Comparison of ENCODE assay signal across 1 cellular context in the genomic region with DNA sequence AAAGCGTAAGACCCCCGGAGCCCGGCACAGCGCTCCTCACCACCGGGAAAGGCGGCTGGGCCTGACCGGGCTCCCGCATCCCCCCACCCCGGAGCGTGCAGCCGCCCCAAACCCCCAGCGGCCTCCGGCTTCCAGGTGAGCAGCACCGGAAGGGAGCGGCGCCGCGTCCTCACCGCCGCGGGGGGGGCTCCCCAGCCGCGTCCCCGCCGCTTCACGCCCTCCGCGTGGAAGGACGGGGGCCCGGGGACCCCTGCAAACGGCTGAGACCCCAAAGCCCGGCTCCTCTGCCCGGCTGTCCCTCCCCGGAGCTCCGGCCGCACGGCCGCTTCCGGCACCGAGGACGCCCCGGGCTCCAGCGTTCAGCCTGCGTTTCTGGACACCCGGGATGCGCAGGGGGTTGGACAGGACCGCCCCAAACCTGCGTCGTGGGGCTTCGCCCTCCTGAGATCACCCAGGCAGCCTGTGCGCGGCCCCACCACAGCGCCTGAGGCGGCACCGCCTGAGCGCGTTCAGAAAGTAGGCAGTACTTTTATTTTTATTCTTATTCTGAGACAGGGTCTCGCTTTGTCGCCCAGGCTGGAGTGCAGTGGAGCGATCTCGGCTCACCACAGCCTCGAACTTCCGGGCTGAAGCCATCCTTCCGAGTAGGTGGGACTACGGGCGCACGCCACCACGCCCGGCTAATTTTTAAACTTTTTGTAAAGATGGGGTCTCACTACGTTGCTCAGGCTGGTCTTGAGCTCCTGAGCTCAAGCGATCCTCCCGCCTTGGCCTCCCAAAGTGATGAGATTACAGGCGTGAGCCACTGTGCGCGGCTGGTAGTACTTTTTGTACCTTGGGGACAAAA.
TF ChIP-seq lines count a peak whose summit lies in the region.

No MANE protein-coding gene starts in this region.

TF ChIP-seq in HepG2, 621 proteins besides CTCF, POLR2A, EP300 and RAD21 (continued from another document):
- TF ChIP-seq, protein P1, sequence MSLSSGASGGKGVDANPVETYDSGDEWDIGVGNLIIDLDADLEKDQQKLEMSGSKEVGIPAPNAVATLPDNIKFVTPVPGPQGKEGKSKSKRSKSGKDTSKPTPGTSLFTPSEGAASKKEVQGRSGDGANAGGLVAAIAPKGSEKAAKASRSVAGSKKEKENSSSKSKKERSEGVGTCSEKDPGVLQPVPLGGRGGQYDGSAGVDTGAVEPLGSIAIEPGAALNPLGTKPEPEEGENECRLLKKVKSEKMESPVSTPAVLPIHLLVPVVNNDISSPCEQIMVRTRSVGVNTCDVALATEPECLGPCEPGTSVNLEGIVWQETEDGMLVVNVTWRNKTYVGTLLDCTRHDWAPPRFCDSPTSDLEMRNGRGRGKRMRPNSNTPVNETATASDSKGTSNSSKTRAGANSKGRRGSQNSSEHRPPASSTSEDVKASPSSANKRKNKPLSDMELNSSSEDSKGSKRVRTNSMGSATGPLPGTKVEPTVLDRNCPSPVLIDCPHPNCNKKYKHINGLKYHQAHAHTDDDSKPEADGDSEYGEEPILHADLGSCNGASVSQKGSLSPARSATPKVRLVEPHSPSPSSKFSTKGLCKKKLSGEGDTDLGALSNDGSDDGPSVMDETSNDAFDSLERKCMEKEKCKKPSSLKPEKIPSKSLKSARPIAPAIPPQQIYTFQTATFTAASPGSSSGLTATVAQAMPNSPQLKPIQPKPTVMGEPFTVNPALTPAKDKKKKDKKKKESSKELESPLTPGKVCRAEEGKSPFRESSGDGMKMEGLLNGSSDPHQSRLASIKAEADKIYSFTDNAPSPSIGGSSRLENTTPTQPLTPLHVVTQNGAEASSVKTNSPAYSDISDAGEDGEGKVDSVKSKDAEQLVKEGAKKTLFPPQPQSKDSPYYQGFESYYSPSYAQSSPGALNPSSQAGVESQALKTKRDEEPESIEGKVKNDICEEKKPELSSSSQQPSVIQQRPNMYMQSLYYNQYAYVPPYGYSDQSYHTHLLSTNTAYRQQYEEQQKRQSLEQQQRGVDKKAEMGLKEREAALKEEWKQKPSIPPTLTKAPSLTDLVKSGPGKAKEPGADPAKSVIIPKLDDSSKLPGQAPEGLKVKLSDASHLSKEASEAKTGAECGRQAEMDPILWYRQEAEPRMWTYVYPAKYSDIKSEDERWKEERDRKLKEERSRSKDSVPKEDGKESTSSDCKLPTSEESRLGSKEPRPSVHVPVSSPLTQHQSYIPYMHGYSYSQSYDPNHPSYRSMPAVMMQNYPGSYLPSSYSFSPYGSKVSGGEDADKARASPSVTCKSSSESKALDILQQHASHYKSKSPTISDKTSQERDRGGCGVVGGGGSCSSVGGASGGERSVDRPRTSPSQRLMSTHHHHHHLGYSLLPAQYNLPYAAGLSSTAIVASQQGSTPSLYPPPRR (CRISPR knock-in tag; IDR thresholded peaks at IDR 0.05; ENCODE audit: borderline replicate concordance), result no peak
- no peak for TF ChIP-seq RFX1 (IDR thresholded peaks at IDR 0.05)
- no peak for TF ChIP-seq PHF5A (CRISPR knock-in tag; IDR thresholded peaks at IDR 0.05; ENCODE audit: low read depth, unreplicated experiment)
- no peak for TF ChIP-seq FOXM1 (CRISPR knock-in tag; IDR thresholded peaks at IDR 0.05)
- no peak for TF ChIP-seq ZNF660 (CRISPR knock-in tag; IDR thresholded peaks at IDR 0.05; ENCODE audit: borderline replicate concordance, low read depth)
- TF ChIP-seq SMARCC2 (IDR thresholded peaks at IDR 0.05), result no peak
- no peak for TF ChIP-seq ZEB1 (IDR thresholded peaks at IDR 0.05; ENCODE audit: insufficient replicate concordance, low read depth)
- no peak for TF ChIP-seq ZSCAN22 (CRISPR knock-in tag; IDR thresholded peaks at IDR 0.05)
- TF ChIP-seq GABPA (IDR thresholded peaks at IDR 0.05; ENCODE audit: low read depth, low read length), result peak; percentile 20; the same call in 1 of the 2 replicates
- TF ChIP-seq GABPA (CRISPR knock-in tag; IDR thresholded peaks at IDR 0.05; ENCODE audit: low read depth), result peak; percentile 62
- TF ChIP-seq STAT5B (CRISPR knock-in tag; IDR thresholded peaks at IDR 0.05), result no peak
- no peak for TF ChIP-seq ZSCAN21 (CRISPR knock-in tag; IDR thresholded peaks at IDR 0.05; ENCODE audit: borderline replicate concordance)
- TF ChIP-seq ZNF296 (CRISPR knock-in tag; conservative IDR thresholded peaks at IDR 0.05), result no peak
- TF ChIP-seq ZNF484 (CRISPR knock-in tag; IDR thresholded peaks at IDR 0.05; ENCODE audit: borderline replicate concordance, low read depth), result no peak
- TF ChIP-seq TBP (CRISPR knock-in tag; IDR thresholded peaks at IDR 0.05), result no peak
- no peak for TF ChIP-seq ZNF496 (CRISPR knock-in tag; IDR thresholded peaks at IDR 0.05; ENCODE audit: insufficient replicate concordance)
- no peak for TF ChIP-seq RFXAP (CRISPR knock-in tag; IDR thresholded peaks at IDR 0.05; ENCODE audit: borderline replicate concordance)
- no peak for TF ChIP-seq RAD51 (IDR thresholded peaks at IDR 0.05; ENCODE audit: borderline replicate concordance)
- peak; percentile 43; the same call in 1 of the 2 replicates for TF ChIP-seq KDM5B (CRISPR knock-in tag; IDR thresholded peaks at IDR 0.05; ENCODE audit: borderline replicate concordance)
- no peak for TF ChIP-seq ZNF746 (CRISPR knock-in tag; IDR thresholded peaks at IDR 0.05)
- no peak for TF ChIP-seq HOXA9 (CRISPR knock-in tag; IDR thresholded peaks at IDR 0.05; ENCODE audit: borderline replicate concordance)
- TF ChIP-seq SMARCE1 (IDR thresholded peaks at IDR 0.05; ENCODE audit: borderline replicate concordance), result no peak
- no peak for TF ChIP-seq RXRB (CRISPR knock-in tag; IDR thresholded peaks at IDR 0.05; ENCODE audit: borderline replicate concordance)
